ENCODE assay signal across 17 cellular contexts in genomic region chr16:16047761-16048160, GRCh38.
"Had no signal": no experiment of that assay in that cellular context is flagged by ENCODE, and none has a peak within 500 bp of the region (broad histone marks: within the 10 kb centered on the region; RNA-seq: fewer than 3 reads in every experiment).

No MANE protein-coding gene starts in this region.

- H3K27ac Mint-ChIP-seq: immature natural killer cell, progenitor cell of endocrine pancreas had no signal

- H3K4me3 Mint-ChIP-seq: central memory CD8-positive, alpha-beta T cell; immature natural killer cell; naive thymus-derived CD4-positive, alpha-beta T cell had no signal

- H3K4me1 ChIP-seq: suprapubic skin, upper lobe of right lung had no signal

- H3K36me3 ChIP-seq: ovary had no signal

- H3K4me1 Mint-ChIP-seq: central memory CD8-positive, alpha-beta T cell; immature natural killer cell had no signal

- H3K9me3 ChIP-seq: heart right ventricle, ovary, suprapubic skin, thyroid gland, upper lobe of right lung had no signal

- DNase-seq: cortex of kidney; dorsolateral prefrontal cortex; effector CD8-positive, alpha-beta T cell; heart right ventricle; immature natural killer cell; mesendoderm; naive thymus-derived CD4-positive, alpha-beta T cell; ovary; retina; small intestine; stimulated activated CD4-positive, alpha-beta T cell treated with anti-CD3 and anti-CD28 coated beads, Interleukin-12 subunit alpha, Interleukin-12 subunit beta, amount 100 ng/mL, for 4 hours; stimulated activated naive CD4-positive, alpha-beta T cell treated with Interleukin-2 at 50 U/mL for 16 hours; thyroid gland; upper lobe of right lung had no signal

- H3K4me3 ChIP-seq: dorsolateral prefrontal cortex, heart right ventricle, ovary, suprapubic skin, thyroid gland, upper lobe of right lung had no signal

- H3K27me3 Mint-ChIP-seq: central memory CD8-positive, alpha-beta T cell; naive thymus-derived CD4-positive, alpha-beta T cell; progenitor cell of endocrine pancreas had no signal

- H3K27me3 ChIP-seq: dorsolateral prefrontal cortex, heart right ventricle, ovary, suprapubic skin, thyroid gland, upper lobe of right lung had no signal

- ATAC-seq: heart right ventricle; naive thymus-derived CD4-positive, alpha-beta T cell; upper lobe of right lung had no signal

- H3K27ac ChIP-seq: dorsolateral prefrontal cortex, ovary, suprapubic skin, upper lobe of right lung had no signal

- H3K9me3 Mint-ChIP-seq: central memory CD8-positive, alpha-beta T cell; immature natural killer cell; naive thymus-derived CD4-positive, alpha-beta T cell had no signal
